ENCODE assay signal across 10 cellular contexts in the genomic region with DNA sequence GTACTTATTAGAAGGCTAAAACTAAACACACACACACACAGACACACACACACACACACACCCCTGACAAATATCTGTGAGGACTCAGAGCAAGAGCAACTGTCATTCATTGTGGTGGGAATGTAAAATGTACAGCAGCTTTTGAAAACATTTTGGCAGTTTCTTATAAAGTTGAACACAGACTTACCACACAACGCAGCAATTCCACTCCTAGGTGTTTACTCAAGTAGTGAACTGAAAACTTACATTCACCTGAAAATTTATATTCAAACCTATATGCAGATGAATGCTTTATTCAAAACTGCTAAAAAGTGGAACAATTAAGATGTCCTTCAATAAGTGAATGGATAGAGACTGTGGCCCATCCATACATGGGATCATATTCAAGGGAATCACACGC. TPM values are rescaled to one million over a fixed set of nuclear protein-coding genes. Genes with fewer than 3 reads are reported as not detected.
"Had no signal": no experiment of that assay in that cellular context is flagged by ENCODE, and none has a peak within 500 bp of the region (broad histone marks: within the 10 kb centered on the region; RNA-seq: fewer than 3 reads in every experiment).

No MANE protein-coding gene starts in this region.

- H3K27ac ChIP-seq: GM23248 had no signal

- H2AFZ ChIP-seq: GM23248 had no signal

- H3K4me3 ChIP-seq: GM23248, K562 had no signal

- DNase-seq: GM23248, GOT3, H9, HCEC 1CT, HFFc6, IMR-90 had no signal

- H3K9ac ChIP-seq: GM23248 had no signal

- FAIRE-seq: H54, HTR-8/SVneo, K562 had no signal

RNA-seq across cellular contexts. Expression of a gene that starts 18.6 kb away (rescaled TPM):
- total RNA-seq: HT-29 had no signal
